1 cellular context compared by ENCODE assay signal in genomic region chr17:42553161-42553818, GRCh38.
TF ChIP-seq lines count a peak whose summit lies in the region.

No MANE protein-coding gene starts in this region.

TF ChIP-seq in K562, 482 proteins besides CTCF, POLR2A, EP300 and RAD21 (continued from another document):
- no peak for TF ChIP-seq CEBPZ (IDR thresholded peaks at IDR 0.05; ENCODE audit: borderline replicate concordance, low read depth, low read length)
- TF ChIP-seq CREBBP (IDR thresholded peaks at IDR 0.05; ENCODE audit: low read depth, low read length), result no peak
- TF ChIP-seq EP400 (IDR thresholded peaks at IDR 0.05), result peak; percentile 74
- TF ChIP-seq ETV6 (IDR thresholded peaks at IDR 0.05; ENCODE audit: borderline replicate concordance in 1 of 2, low read depth in 2 of 2, low read length in 1 of 2), result no peak
- no peak for TF ChIP-seq ETV6 (CRISPR knock-in tag; IDR thresholded peaks at IDR 0.05; ENCODE audit: borderline replicate concordance)
- no peak for TF ChIP-seq DEAF1 (CRISPR knock-in tag; IDR thresholded peaks at IDR 0.05)
- TF ChIP-seq FUS (optimal IDR thresholded peaks at IDR 0.05; ENCODE audit: low read depth, low read length), result no peak
- peak; percentile 53; the same call in 1 of the 2 replicates for TF ChIP-seq ZKSCAN1 (IDR thresholded peaks at IDR 0.05; ENCODE audit: low read depth, low read length)
- TF ChIP-seq ZNF444 (CRISPR knock-in tag; IDR thresholded peaks at IDR 0.05), result no peak
- no peak for TF ChIP-seq ZNF561 (CRISPR knock-in tag; conservative IDR thresholded peaks at IDR 0.05)
- TF ChIP-seq CBX8 (IDR thresholded peaks at IDR 0.05; ENCODE audit: borderline replicate concordance, extremely low read depth, low read depth, low read length, poor library complexity, severe bottlenecking), result no peak
- no peak for TF ChIP-seq ZBTB33 (CRISPR knock-in tag; IDR thresholded peaks at IDR 0.05)
- TF ChIP-seq POLR2B (IDR thresholded peaks at IDR 0.05; ENCODE audit: low read depth, partially characterized antibody), result peak; percentile 29
